Comparison of ENCODE assay signal across 16 cellular contexts in genomic region chr20:40673442-40673841, GRCh38. TPM values are rescaled to one million over a fixed set of nuclear protein-coding genes. Genes with fewer than 3 reads are reported as not detected.
DNase-seq lines count a peak whose midpoint lies in the region; ATAC-seq and TF ChIP-seq lines count a peak whose summit lies in the region.
"Had no signal": no experiment of that assay in that cellular context is flagged by ENCODE, and none has a peak within 500 bp of the region (broad histone marks: within the 10 kb centered on the region; RNA-seq: fewer than 3 reads in every experiment).

No MANE protein-coding gene starts in this region.

- ATAC-seq in esophagus mucosa (peak; percentile 84), T-cell (replicated peaks in 1 of 4) (no peak), HG03442 (IDR thresholded peaks at IDR 0.05; ENCODE audit: unreplicated experiment) (no peak)
- ATAC-seq: HCT116; SK-N-SH treated with all-trans-retinoic acid at 6 μM for 48 hours; stimulated activated effector memory CD8-positive, alpha-beta T cell treated with anti-CD3 and anti-CD28 coated beads, Interleukin-12 subunit alpha, Interleukin-12 subunit beta, amount 100 ng/mL, for 72 hours had no signal

- H3K9ac ChIP-seq in GM23248: no peak overlapping the region

- H3K36me3 ChIP-seq in GM23248 (ENCODE audit: low read depth): no peaks in the 10 kb centered on the region

- peaks cover 3% of the 10 kb centered on the region; the same call in 1 of the 2 replicates for H3K27me3 ChIP-seq in GM23248 (replicated peaks; ENCODE audit: insufficient read depth)

- TF ChIP-seq CTCF in LNCaP clone FGC (IDR thresholded peaks at IDR 0.05; ENCODE audit: control insufficient read depth, extremely low read depth, insufficient read depth) (no peak), progenitor cell of endocrine pancreas (IDR thresholded peaks at IDR 0.05; ENCODE audit: unreplicated experiment) (no peak)

- CTCF ChIA-PET in T-cell (lab: Charles Lee): no interaction called here

- H3F3A ChIP-seq in GM23248 (ENCODE audit: insufficient read depth): peaks cover 6% of the 10 kb centered on the region; the same call in 1 of the 2 replicates

- H3K79me2 ChIP-seq in GM23248 (ENCODE audit: insufficient read depth): no peaks in the 10 kb centered on the region

- no peaks in the 10 kb centered on the region for H3K9me2 ChIP-seq in GM23248 (ENCODE audit: insufficient read depth)

- peaks cover 23% of the 10 kb centered on the region for H3K27me3 Mint-ChIP-seq in progenitor cell of endocrine pancreas
- H3K27me3 Mint-ChIP-seq in T-cell: peaks cover 16 to 33% of the 10 kb centered on the region in 2 donors

- H3K4me3 ChIP-seq in LNCaP clone FGC (ENCODE audit: low read depth, low read length) (no peak overlapping the region; the same call in 1 of the 2 replicates), GM23248 (no peak overlapping the region)
- H3K4me3 ChIP-seq: lung had no signal

- H3K9me3 ChIP-seq in GM23248 (ENCODE audit: low read depth): no peaks in the 10 kb centered on the region

- H3K4me3 Mint-ChIP-seq in progenitor cell of endocrine pancreas (ENCODE audit: low read depth): no peak overlapping the region
- no peak overlapping the region for H3K4me3 Mint-ChIP-seq in T-cell
- H3K4me3 Mint-ChIP-seq: activated naive CD4-positive, alpha-beta T cell treated with anti-CD3 and anti-CD28 coated beads, Interleukin-2, amount 10 ng/mL, durations not matched to agents 7 days and 5 days; activated T-helper 1 cell treated with anti-CD3 and anti-CD28 coated beads, Interleukin-12 subunit alpha, Interleukin-12 subunit beta, Interleukin-2, Interleukin-4 antibody, amounts not matched to agents 30 ng/mL and 10 ng/mL and 1 ng/mL, durations not matched to agents 14 hours and 24 hours and 36 hours; stimulated activated effector memory CD8-positive, alpha-beta T cell treated with anti-CD3 and anti-CD28 coated beads, Interleukin-12 subunit alpha, Interleukin-12 subunit beta, amount 100 ng/mL, for 72 hours had no signal

- no peaks in the 10 kb centered on the region for H4K20me1 ChIP-seq in GM23248 (ENCODE audit: insufficient read depth)

- peaks cover 7% of the 10 kb centered on the region; the same call in 1 of the 2 replicates for H3K4me1 ChIP-seq in GM23248 (ENCODE audit: insufficient read depth)

- H3K36me3 Mint-ChIP-seq in progenitor cell of endocrine pancreas (ENCODE audit: insufficient read depth): no peaks in the 10 kb centered on the region
- H3K36me3 Mint-ChIP-seq in T-cell: no peaks in the 10 kb centered on the region
- H3K36me3 Mint-ChIP-seq: activated naive CD4-positive, alpha-beta T cell treated with anti-CD3 and anti-CD28 coated beads, Interleukin-2, amount 10 ng/mL, durations not matched to agents 7 days and 5 days; stimulated activated effector memory CD8-positive, alpha-beta T cell treated with anti-CD3 and anti-CD28 coated beads, Interleukin-12 subunit alpha, Interleukin-12 subunit beta, amount 100 ng/mL, for 72 hours had no signal

- H3K27ac ChIP-seq in GM23248: no peak overlapping the region

- H3K4me2 ChIP-seq in GM23248 (ENCODE audit: unreplicated experiment): no peak overlapping the region

- DNase-seq in DMS79 treated with DMSO at 0.1 percent for 48 hours (lab: John Stamatoyannopoulos, UW) (peak; percentile 28), LNCaP clone FGC (ENCODE audit: low read depth) (peak; percentile 93), progenitor cell of endocrine pancreas (ENCODE audit: low spot score, unreplicated experiment) (no peak), T-cell (no peak), GM23248 (no peak)
- DNase-seq: activated naive CD4-positive, alpha-beta T cell treated with anti-CD3 and anti-CD28 coated beads, Interleukin-2, amount 10 ng/mL, durations not matched to agents 7 days and 5 days; EL; IMR-90; NCI-H524 had no signal

- H3K27ac Mint-ChIP-seq in progenitor cell of endocrine pancreas: peak overlapping the region; percentile 13
- no peak overlapping the region for H3K27ac Mint-ChIP-seq in T-cell
- H3K27ac Mint-ChIP-seq: activated naive CD4-positive, alpha-beta T cell treated with anti-CD3 and anti-CD28 coated beads, Interleukin-2, amount 10 ng/mL, durations not matched to agents 7 days and 5 days; activated T-helper 1 cell treated with anti-CD3 and anti-CD28 coated beads, Interleukin-12 subunit alpha, Interleukin-12 subunit beta, Interleukin-2, Interleukin-4 antibody, amounts not matched to agents 30 ng/mL and 10 ng/mL and 1 ng/mL, durations not matched to agents 14 hours and 24 hours and 36 hours; stimulated activated effector memory CD8-positive, alpha-beta T cell treated with anti-CD3 and anti-CD28 coated beads, Interleukin-12 subunit alpha, Interleukin-12 subunit beta, amount 100 ng/mL, for 72 hours had no signal

- no peak overlapping the region for H2AFZ ChIP-seq in GM23248

- in situ Hi-C loops in GM23248 (cut with MboI): no loop called here

- POLR2A ChIA-PET in T-cell (lab: Charles Lee): no interaction called here

- H3K9me3 Mint-ChIP-seq in progenitor cell of endocrine pancreas (ENCODE audit: low read depth) (no peaks in the 10 kb centered on the region), T-cell (no peaks in the 10 kb centered on the region)
- H3K9me3 Mint-ChIP-seq: activated naive CD4-positive, alpha-beta T cell treated with anti-CD3 and anti-CD28 coated beads, Interleukin-2, amount 10 ng/mL, durations not matched to agents 7 days and 5 days; activated T-helper 1 cell treated with anti-CD3 and anti-CD28 coated beads, Interleukin-12 subunit alpha, Interleukin-12 subunit beta, Interleukin-2, Interleukin-4 antibody, amounts not matched to agents 30 ng/mL and 10 ng/mL and 1 ng/mL, durations not matched to agents 14 hours and 24 hours and 36 hours; stimulated activated effector memory CD8-positive, alpha-beta T cell treated with anti-CD3 and anti-CD28 coated beads, Interleukin-12 subunit alpha, Interleukin-12 subunit beta, amount 100 ng/mL, for 72 hours had no signal

- peaks cover 28% of the 10 kb centered on the region for H3K4me1 Mint-ChIP-seq in progenitor cell of endocrine pancreas (ENCODE audit: low read depth)
- H3K4me1 Mint-ChIP-seq in T-cell: no peaks in the 10 kb centered on the region
- H3K4me1 Mint-ChIP-seq: activated naive CD4-positive, alpha-beta T cell treated with anti-CD3 and anti-CD28 coated beads, Interleukin-2, amount 10 ng/mL, durations not matched to agents 7 days and 5 days; stimulated activated effector memory CD8-positive, alpha-beta T cell treated with anti-CD3 and anti-CD28 coated beads, Interleukin-12 subunit alpha, Interleukin-12 subunit beta, amount 100 ng/mL, for 72 hours had no signal

RNA-seq across cellular contexts. Expression of gene MAFB, which starts 15.6 kb away (rescaled TPM):
- 55.9 TPM for total RNA-seq in esophagus mucosa
- total RNA-seq in progenitor cell of endocrine pancreas: 5.9 and 6.1 TPM in 2 replicates
- total RNA-seq in T-cell: under 1 TPM; 0.23 to 0.56 (median 0.32) TPM
- total RNA-seq in GM23248 (2014; rRNA removed; shearing (Covaris generic)): 1.8 and 1.9 TPM in 2 replicates
- polyA plus RNA-seq in GM23248 (2016; fragmentation: Nextera tagmentation; extraction: Ambion mirVana): 3.8 and 4.4 TPM in 2 replicates
- total RNA-seq: IMR-90 had no signal

Comparison
In these comparisons a context has a peak if more than half of its experiments do, and no peak if none do; other contexts are left out.
1. DNase-seq: peak in DMS79 treated with DMSO at 0.1 percent for 48 hours (single experiment) and LNCaP clone FGC (single experiment); none in progenitor cell of endocrine pancreas (single experiment), T-cell (0 of 34) and GM23248 (single experiment).